In the genomic region with DNA sequence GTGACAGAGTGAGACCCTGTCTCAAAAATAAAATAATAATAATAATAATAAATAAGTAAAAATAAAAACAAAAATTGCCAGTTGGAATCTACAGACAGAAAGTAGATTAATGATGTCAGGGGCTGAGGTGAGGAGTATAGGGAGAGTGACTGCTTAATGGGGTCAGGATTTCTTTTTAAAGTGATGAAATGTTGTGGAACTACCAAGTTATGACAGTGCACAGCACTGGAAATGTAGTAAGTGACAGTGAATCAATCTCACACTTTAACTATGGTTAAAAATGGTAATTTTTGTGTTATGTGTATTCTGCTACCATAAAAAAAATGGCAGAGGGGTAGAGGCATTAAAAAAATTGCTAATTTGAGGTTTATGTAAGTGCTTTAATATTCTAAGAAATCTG, we compare ENCODE assay signal across 24 cellular contexts.
"Had no signal": no experiment of that assay in that cellular context is flagged by ENCODE, and none has a peak within 500 bp of the region (broad histone marks: within the 10 kb centered on the region; RNA-seq: fewer than 3 reads in every experiment).

No MANE protein-coding gene starts in this region.

- H3K27me3 Mint-ChIP-seq: naive thymus-derived CD8-positive, alpha-beta T cell had no signal

- DNase-seq: heart left ventricle; hypothalamus; islet precursor cell; left ventricle myocardium inferior; midbrain; mucosa of descending colon; naive thymus-derived CD8-positive, alpha-beta T cell; nucleus accumbens; pancreas; posterior cingulate gyrus; retina; right cardiac atrium; stimulated activated CD4-positive, alpha-beta T cell treated with anti-CD3 and anti-CD28 coated beads, Interleukin-12 subunit alpha, Interleukin-12 subunit beta, amount 100 ng/mL, for 4 hours; stimulated activated CD4-positive, alpha-beta T cell treated with anti-CD3 and anti-CD28 coated beads, Interleukin-15, amount 100 ng/mL, for 24 hours; stimulated activated CD4-positive, alpha-beta T cell treated with anti-CD3 and anti-CD28 coated beads, Interleukin-2, amount 100 ng/mL, for 24 hours; stimulated activated CD4-positive, alpha-beta T cell treated with anti-CD3 and anti-CD28 coated beads, Interleukin-4, amount 100 ng/mL, for 1 hour; stimulated activated naive CD8-positive, alpha-beta T cell treated with anti-CD3 and anti-CD28 coated beads, Interleukin-15, Interleukin-2, amounts not matched to agents 100 U/mL and 50 U/mL, for 24 hours; stomach; testis; thyroid gland; transverse colon; upper lobe of left lung had no signal

- H3K4me3 Mint-ChIP-seq: naive thymus-derived CD8-positive, alpha-beta T cell; neural crest cell had no signal

- H3K9me3 Mint-ChIP-seq: neural crest cell had no signal

- ATAC-seq: heart left ventricle; mucosa of descending colon; naive thymus-derived CD8-positive, alpha-beta T cell; pancreas; right cardiac atrium; sciatic nerve; stimulated activated naive CD8-positive, alpha-beta T cell treated with anti-CD3 and anti-CD28 coated beads, Interleukin-15, Interleukin-2, amounts not matched to agents 100 U/mL and 50 U/mL, for 24 hours had no signal

- H3K4me1 Mint-ChIP-seq: naive thymus-derived CD8-positive, alpha-beta T cell; neural crest cell had no signal
